In the genomic region with DNA sequence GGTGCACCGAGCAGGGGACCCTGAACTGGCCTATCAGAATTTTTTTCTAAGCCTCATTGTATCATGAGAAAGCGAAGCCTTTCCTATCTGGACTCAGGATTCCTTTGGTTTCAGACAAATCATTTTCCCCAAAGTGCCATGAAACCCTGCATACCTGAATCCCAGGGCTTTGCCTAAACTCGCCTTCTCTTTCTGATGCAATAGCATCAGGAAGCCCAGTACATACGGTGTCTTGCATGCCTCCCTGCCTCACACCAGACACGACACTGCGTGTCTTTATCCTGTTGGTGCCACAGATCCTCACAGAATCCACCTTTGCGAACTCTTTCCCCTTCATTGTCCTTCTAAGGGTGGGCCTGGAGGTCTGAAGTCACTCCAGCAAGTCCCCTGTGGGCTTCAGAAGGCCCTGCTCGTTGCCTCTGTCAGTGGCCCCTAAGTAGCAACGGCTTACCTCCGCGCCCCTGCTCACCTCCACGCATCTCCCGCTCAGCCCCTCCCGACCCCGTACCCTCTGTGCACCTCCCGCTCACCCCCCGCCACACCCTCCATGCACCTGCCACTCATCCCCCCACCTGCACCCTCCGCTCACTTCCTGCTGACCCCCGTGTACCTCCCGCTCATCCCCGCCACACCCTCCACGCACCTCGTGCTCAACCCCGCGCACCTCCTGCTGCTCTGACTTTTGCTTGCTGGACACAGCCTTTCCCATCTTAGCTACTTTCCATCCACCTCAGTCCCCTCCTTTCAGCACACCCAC, we compare ENCODE assay signal across 15 cellular contexts.
"Had no signal": no experiment of that assay in that cellular context is flagged by ENCODE, and none has a peak within 500 bp of the region (broad histone marks: within the 10 kb centered on the region; RNA-seq: fewer than 3 reads in every experiment).

No MANE protein-coding gene starts in this region.

- H3K27me3 ChIP-seq: dorsolateral prefrontal cortex had no signal

- H3K9ac ChIP-seq: parathyroid adenoma had no signal

- H3K4me1 ChIP-seq: parathyroid adenoma had no signal

- H3K9me3 Mint-ChIP-seq: activated CD4-positive, alpha-beta memory T cell treated with anti-CD3 and anti-CD28 coated beads for 36 hours; natural killer cell; stimulated activated effector memory CD8-positive, alpha-beta T cell treated with anti-CD3 and anti-CD28 coated beads, Interleukin-12 subunit alpha, Interleukin-12 subunit beta, amount 100 ng/mL, for 72 hours; T-helper 1 cell treated with Interleukin-12 subunit alpha and Interleukin-12 subunit beta and Interleukin-4 antibody, amounts not matched to agents 30 μg/mL and 1 μg/mL, for 36 hours had no signal

- H2AFZ ChIP-seq: parathyroid adenoma had no signal

- H3K4me3 Mint-ChIP-seq: activated CD4-positive, alpha-beta memory T cell treated with anti-CD3 and anti-CD28 coated beads for 36 hours; activated CD4-positive, alpha-beta T cell treated with anti-CD3 and anti-CD28 coated beads for 36 hours; activated naive CD8-positive, alpha-beta T cell; natural killer cell; stimulated activated effector memory CD8-positive, alpha-beta T cell treated with anti-CD3 and anti-CD28 coated beads, Interleukin-12 subunit alpha, Interleukin-12 subunit beta, amount 100 ng/mL, for 72 hours; T-helper 1 cell treated with Interleukin-12 subunit alpha and Interleukin-12 subunit beta and Interleukin-4 antibody, amounts not matched to agents 30 μg/mL and 1 μg/mL, for 36 hours; WTC11 had no signal

- H3K4me1 Mint-ChIP-seq: activated CD4-positive, alpha-beta T cell treated with anti-CD3 and anti-CD28 coated beads for 36 hours; natural killer cell; stimulated activated effector memory CD8-positive, alpha-beta T cell treated with anti-CD3 and anti-CD28 coated beads, Interleukin-12 subunit alpha, Interleukin-12 subunit beta, amount 100 ng/mL, for 72 hours; WTC11 had no signal

- ATAC-seq: activated CD4-positive, alpha-beta T cell treated with anti-CD3 and anti-CD28 coated beads for 36 hours; sciatic nerve; WTC11 had no signal

- H3K27ac ChIP-seq: dorsolateral prefrontal cortex, parathyroid adenoma had no signal

- DNase-seq: activated CD4-positive, alpha-beta memory T cell treated with anti-CD3 and anti-CD28 coated beads for 36 hours; activated CD4-positive, alpha-beta T cell treated with anti-CD3 and anti-CD28 coated beads for 36 hours; caudate nucleus; dorsolateral prefrontal cortex; natural killer cell; stimulated activated CD4-positive, alpha-beta T cell treated with anti-CD3 and anti-CD28 coated beads, Interleukin-4, amount 100 ng/mL, for 24 hours had no signal

- H3K4me2 ChIP-seq: smooth muscle cell had no signal

- H3K79me2 ChIP-seq: parathyroid adenoma had no signal

- FAIRE-seq: TTC549, urothelium cell line had no signal

- H3K36me3 Mint-ChIP-seq: activated CD4-positive, alpha-beta memory T cell treated with anti-CD3 and anti-CD28 coated beads for 36 hours; activated naive CD8-positive, alpha-beta T cell; natural killer cell; stimulated activated effector memory CD8-positive, alpha-beta T cell treated with anti-CD3 and anti-CD28 coated beads, Interleukin-12 subunit alpha, Interleukin-12 subunit beta, amount 100 ng/mL, for 72 hours; WTC11 had no signal

- H3K27ac Mint-ChIP-seq: activated CD4-positive, alpha-beta memory T cell treated with anti-CD3 and anti-CD28 coated beads for 36 hours; activated CD4-positive, alpha-beta T cell treated with anti-CD3 and anti-CD28 coated beads for 36 hours; activated naive CD8-positive, alpha-beta T cell; natural killer cell; T-helper 1 cell treated with Interleukin-12 subunit alpha and Interleukin-12 subunit beta and Interleukin-4 antibody, amounts not matched to agents 30 μg/mL and 1 μg/mL, for 36 hours had no signal

- H3K4me3 ChIP-seq: dorsolateral prefrontal cortex, smooth muscle cell had no signal
